Comparison of ENCODE assay signal across 18 cellular contexts in genomic region chr2:238345286-238345968, GRCh38.
"Had no signal": no experiment of that assay in that cellular context is flagged by ENCODE, and none has a peak within 500 bp of the region (broad histone marks: within the 10 kb centered on the region; RNA-seq: fewer than 3 reads in every experiment).

No MANE protein-coding gene starts in this region.

- H3K27ac ChIP-seq: gastrocnemius medialis, prostate gland had no signal

- H3K9me3 Mint-ChIP-seq: activated B cell treated with CpG ODN at 0.5 μM for 24 hours; activated CD4-positive, alpha-beta T cell treated with anti-CD3 and anti-CD28 coated beads, Interleukin-2, amount 10 ng/mL, durations not matched to agents 24 days and 14 days; activated naive CD8-positive, alpha-beta T cell treated with anti-CD3 and anti-CD28 coated beads, Interleukin-2, amount 10 ng/mL, durations not matched to agents 7 days and 5 days; activated T-cell treated with anti-CD3 and anti-CD28 coated beads, Interleukin-2, amount 50 U/mL, for 72 hours; memory B cell; nephron; stimulated activated naive CD8-positive, alpha-beta T cell treated with anti-CD3 and anti-CD28 coated beads, Interleukin-15, Interleukin-2, amounts not matched to agents 100 ng/mL and 50 ng/mL, for 24 hours; type B pancreatic cell had no signal

- DNase-seq: activated B cell treated with CpG ODN at 0.5 μM for 24 hours; activated CD4-positive, alpha-beta T cell treated with anti-CD3 and anti-CD28 coated beads, Interleukin-2, amount 10 ng/mL, durations not matched to agents 24 days and 14 days; activated CD8-positive, alpha-beta memory T cell treated with anti-CD3 and anti-CD28 coated beads, Interleukin-2, amount 50 U/mL, for 48 hours; activated naive CD8-positive, alpha-beta T cell treated with anti-CD3 and anti-CD28 coated beads, Interleukin-2, amount 10 ng/mL, durations not matched to agents 7 days and 5 days; activated T-cell treated with anti-CD3 and anti-CD28 coated beads, Interleukin-2, amount 50 U/mL, for 72 hours; anterior cingulate cortex; erythroblast; gastrocnemius medialis; islet precursor cell; T-helper 2 cell had no signal

- H3K4me1 ChIP-seq: gastrocnemius medialis, prostate gland had no signal

- H3K4me3 ChIP-seq: gastrocnemius medialis, prostate gland had no signal

- H3K27ac Mint-ChIP-seq: activated B cell treated with CpG ODN at 0.5 μM for 24 hours; activated CD4-positive, alpha-beta T cell treated with anti-CD3 and anti-CD28 coated beads, Interleukin-2, amount 10 ng/mL, durations not matched to agents 24 days and 14 days; activated naive CD8-positive, alpha-beta T cell treated with anti-CD3 and anti-CD28 coated beads, Interleukin-2, amount 10 ng/mL, durations not matched to agents 7 days and 5 days; activated T-cell treated with anti-CD3 and anti-CD28 coated beads, Interleukin-2, amount 50 U/mL, for 72 hours; nephron; stimulated activated naive CD8-positive, alpha-beta T cell treated with anti-CD3 and anti-CD28 coated beads, Interleukin-15, Interleukin-2, amounts not matched to agents 100 ng/mL and 50 ng/mL, for 24 hours; type B pancreatic cell had no signal

- H3K36me3 Mint-ChIP-seq: activated naive CD8-positive, alpha-beta T cell treated with anti-CD3 and anti-CD28 coated beads, Interleukin-2, amount 10 ng/mL, durations not matched to agents 7 days and 5 days; type B pancreatic cell had no signal

- ATAC-seq: left lobe of liver, sciatic nerve had no signal

- H3K4me1 Mint-ChIP-seq: activated CD4-positive, alpha-beta T cell treated with anti-CD3 and anti-CD28 coated beads, Interleukin-2, amount 10 ng/mL, durations not matched to agents 24 days and 14 days; activated naive CD8-positive, alpha-beta T cell treated with anti-CD3 and anti-CD28 coated beads, Interleukin-2, amount 10 ng/mL, durations not matched to agents 7 days and 5 days; nephron had no signal

- H3K4me3 Mint-ChIP-seq: activated B cell treated with CpG ODN at 0.5 μM for 24 hours; activated CD4-positive, alpha-beta T cell treated with anti-CD3 and anti-CD28 coated beads, Interleukin-2, amount 10 ng/mL, durations not matched to agents 24 days and 14 days; activated naive CD8-positive, alpha-beta T cell treated with anti-CD3 and anti-CD28 coated beads, Interleukin-2, amount 10 ng/mL, durations not matched to agents 7 days and 5 days; activated T-cell treated with anti-CD3 and anti-CD28 coated beads, Interleukin-2, amount 50 U/mL, for 72 hours; memory B cell; nephron; stimulated activated naive CD8-positive, alpha-beta T cell treated with anti-CD3 and anti-CD28 coated beads, Interleukin-15, Interleukin-2, amounts not matched to agents 100 ng/mL and 50 ng/mL, for 24 hours; type B pancreatic cell had no signal

- H3K9me3 ChIP-seq: gastrocnemius medialis, prostate gland had no signal

- FAIRE-seq: TTC549 had no signal

- H3K27me3 Mint-ChIP-seq: activated B cell treated with CpG ODN at 0.5 μM for 24 hours; activated CD4-positive, alpha-beta T cell treated with anti-CD3 and anti-CD28 coated beads, Interleukin-2, amount 10 ng/mL, durations not matched to agents 24 days and 14 days; activated naive CD8-positive, alpha-beta T cell treated with anti-CD3 and anti-CD28 coated beads, Interleukin-2, amount 10 ng/mL, durations not matched to agents 7 days and 5 days; memory B cell; stimulated activated naive CD8-positive, alpha-beta T cell treated with anti-CD3 and anti-CD28 coated beads, Interleukin-15, Interleukin-2, amounts not matched to agents 100 ng/mL and 50 ng/mL, for 24 hours; type B pancreatic cell had no signal

- H3K27me3 ChIP-seq: gastrocnemius medialis had no signal
